ENCODE assay signal across 8 cellular contexts in genomic region chr3:48086736-48087470, GRCh38.
DNase-seq lines count a peak whose midpoint lies in the region; ATAC-seq and TF ChIP-seq lines count a peak whose summit lies in the region.

No MANE protein-coding gene starts in this region.

- POLR2A ChIA-PET in BJ (lab: Charles Lee), result interaction anchor here (0.6 kb wide), 1 partner anchor 53 kb away, joined by 3 read pairs; no protein-coding TSS in a partner anchor

- H3K56ac ChIP-seq in mesendoderm (ENCODE audit: low read length), result peak overlapping the region; percentile 86

- no peaks in the 10 kb centered on the region for H3K27me3 Mint-ChIP-seq in IgD-negative memory B cell

- H2BK120ac ChIP-seq in mesendoderm (ENCODE audit: low read depth, low read length), result no peak overlapping the region

- H3K27me3 ChIP-seq in BJ (ENCODE audit: control insufficient read depth, insufficient read depth, low read length) (no peaks in the 10 kb centered on the region), breast epithelium (no peaks in the 10 kb centered on the region), mesendoderm (ENCODE audit: insufficient read depth, low read length, poor library complexity) (no peaks in the 10 kb centered on the region)

- H3K4me1 ChIP-seq in breast epithelium (peaks cover 0 to 10% of the 10 kb centered on the region in 2 donors), mesendoderm (ENCODE audit: control insufficient read depth, low read depth, low read length) (peaks cover 2% of the 10 kb centered on the region)

- peaks cover 2% of the 10 kb centered on the region for H3K36me3 Mint-ChIP-seq in IgD-negative memory B cell

- H3K4me1 Mint-ChIP-seq in IgD-negative memory B cell, result peaks cover 22 to 41% (median 28%) of the 10 kb centered on the region in 3 donors

- no peak for TF ChIP-seq POLR2A in breast epithelium (IDR thresholded peaks at IDR 0.05)

- H2AK5ac ChIP-seq in mesendoderm (ENCODE audit: low read length), result no peak overlapping the region

- H3K4ac ChIP-seq in mesendoderm (ENCODE audit: low read depth, low read length), result no peak overlapping the region

- no peak overlapping the region for H4K8ac ChIP-seq in mesendoderm (ENCODE audit: low read depth, low read length)

- no peak overlapping the region for H3K23ac ChIP-seq in mesendoderm (ENCODE audit: low read length)

- H3K9ac ChIP-seq in mesendoderm (ENCODE audit: low read length), result peak overlapping the region; percentile 85

- H3K27ac ChIP-seq in breast epithelium (peak overlapping the region; percentile 97), mesendoderm (ENCODE audit: low read depth, low read length) (no peak overlapping the region)

- no peaks in the 10 kb centered on the region for H3K9me3 Mint-ChIP-seq in IgD-negative memory B cell

- no peak overlapping the region for H3K18ac ChIP-seq in mesendoderm (ENCODE audit: low read length)

- no peak overlapping the region for H4K5ac ChIP-seq in mesendoderm (ENCODE audit: low read length)

- no peak overlapping the region for H2BK5ac ChIP-seq in mesendoderm (ENCODE audit: low read length)

- no peak overlapping the region for H2BK15ac ChIP-seq in mesendoderm (replicated peaks; ENCODE audit: low read depth)

- H3K79me2 ChIP-seq in mesendoderm (ENCODE audit: control insufficient read depth, insufficient read depth, low read length), result peaks cover 56% of the 10 kb centered on the region

- DNase-seq in BJ (ENCODE audit: low read depth) (peak; percentile 19), breast epithelium (ENCODE audit: low spot score in 2 of 2) (no peak), mesendoderm (no peak), NCI-H1105 (lab: John Stamatoyannopoulos, UW) (no peak), NCI-H1048 (lab: John Stamatoyannopoulos, UW) (no peak), NCI-H748 treated with DMSO at 0.1 percent for 48 hours (lab: John Stamatoyannopoulos, UW) (no peak)

- peak overlapping the region; percentile 83 for H3K4me3 ChIP-seq in BJ (ENCODE audit: low read depth, low read length)
- peak overlapping the region; percentile 76 to 79 (median 77) for H3K4me3 ChIP-seq in breast epithelium
- H3K4me3 ChIP-seq in mesendoderm (ENCODE audit: low read length), result peak overlapping the region; percentile 76

- intact Hi-C loops in breast epithelium (cut with DNase I; ENCODE audit: low total_unique reads), result no loop called here

- peak overlapping the region; percentile 94 to 98 (median 97) for H3K27ac Mint-ChIP-seq in IgD-negative memory B cell

- H3K4me2 ChIP-seq in mesendoderm (ENCODE audit: low read length), result peak overlapping the region; percentile 47

- peaks cover 2% of the 10 kb centered on the region for H3K79me1 ChIP-seq in mesendoderm (ENCODE audit: low read length)

- H3K4me3 Mint-ChIP-seq in IgD-negative memory B cell, result peak overlapping the region; percentile 96 to 99 (median 98)

- H3K36me3 ChIP-seq in BJ (ENCODE audit: control insufficient read depth, insufficient read depth, low read length), result no peaks in the 10 kb centered on the region
- H3K36me3 ChIP-seq in breast epithelium, result no peaks in the 10 kb centered on the region
- no peaks in the 10 kb centered on the region for H3K36me3 ChIP-seq in mesendoderm (ENCODE audit: control insufficient read depth, insufficient read depth, low read length)

- no CpG with 5 or more reads among the region's 2 CpGs for WGBS in mesendoderm (ENCODE audit: extremely low coverage, insufficient coverage, low lambda C conversion rate)

- no peak for ATAC-seq in GM18867 (IDR thresholded peaks at IDR 0.05; ENCODE audit: unreplicated experiment)

- H3K9me3 ChIP-seq in breast epithelium, result no peaks in the 10 kb centered on the region

- no peak for TF ChIP-seq CTCF in BJ (IDR thresholded peaks at IDR 0.05; ENCODE audit: insufficient read depth, low read depth, low read length)
- TF ChIP-seq CTCF in breast epithelium (IDR thresholded peaks at IDR 0.05), result no peak

- CTCF ChIA-PET in BJ (lab: Yijun Ruan, JAX), result interaction anchor here (0.6 to 3.3 kb wide), 4 partner anchors 24 to 263 kb away, joined by 3 to 16 read pairs (median 4); no protein-coding TSS in a partner anchor
